8 cellular contexts compared by ENCODE assay signal in the genomic region with DNA sequence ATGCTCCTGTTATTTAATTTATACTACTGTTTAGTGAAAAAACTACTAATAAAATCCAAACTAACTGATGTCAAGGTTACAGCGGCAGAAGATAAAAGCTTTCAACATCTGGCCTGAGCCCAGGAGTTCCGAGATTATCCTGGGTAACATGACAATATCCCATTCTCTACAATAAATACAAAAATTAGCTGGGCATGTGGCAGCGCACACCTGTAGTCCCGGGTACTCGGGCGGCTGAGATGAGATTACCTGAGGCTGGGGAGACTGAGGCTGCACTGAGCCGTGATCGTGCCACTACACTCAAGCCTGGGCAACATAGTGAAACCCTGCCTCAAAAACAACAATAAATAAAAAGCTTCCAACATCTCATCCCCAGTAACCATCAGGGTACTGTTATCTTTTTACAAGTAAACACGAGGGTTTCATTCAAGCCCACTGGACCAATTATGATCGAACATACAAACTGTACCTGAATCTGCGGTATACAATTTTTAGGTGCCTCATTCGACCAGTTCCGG. TPM values are rescaled to one million over a fixed set of nuclear protein-coding genes. Genes with fewer than 3 reads are reported as not detected.
DNase-seq lines count a peak whose midpoint lies in the region; ATAC-seq, FAIRE-seq and TF ChIP-seq lines count a peak whose summit lies in the region.

No MANE protein-coding gene starts in this region.

- DNase-seq in CD8-positive, alpha-beta T cell = no peak
- DNase-seq in endothelial cell of umbilical vein (ENCODE audit: low read depth, low spot score) (no peak), osteocyte (ENCODE audit: extremely low spot score, unreplicated experiment) (no peak), AML-193 (lab: John Stamatoyannopoulos, UW) (no peak), HCEC 1CT (no peak), retina (no peak), islet precursor cell (no peak)

- FAIRE-seq in endothelial cell of umbilical vein (lab: Jason Lieb, UNC) = no peak

- H3K36me3 Mint-ChIP-seq in CD8-positive, alpha-beta T cell = peaks cover 66% of the 10 kb centered on the region
- peaks cover 41% of the 10 kb centered on the region for H3K36me3 Mint-ChIP-seq in osteocyte (ENCODE audit: unreplicated experiment)

- peak overlapping the region; percentile 97 for H3K4me3 Mint-ChIP-seq in CD8-positive, alpha-beta T cell
- H3K4me3 Mint-ChIP-seq in osteocyte (ENCODE audit: unreplicated experiment) = peak overlapping the region; percentile 98

- no peaks in the 10 kb centered on the region for H3K27me3 Mint-ChIP-seq in CD8-positive, alpha-beta T cell (ENCODE audit: low read depth)
- no peaks in the 10 kb centered on the region for H3K27me3 Mint-ChIP-seq in osteocyte (ENCODE audit: unreplicated experiment)

- no peaks in the 10 kb centered on the region for H3K27me3 ChIP-seq in CD8-positive, alpha-beta T cell (ENCODE audit: insufficient read depth, low read length)
- H3K27me3 ChIP-seq in OCI-LY3 (ENCODE audit: low read depth, low read length) (no peaks in the 10 kb centered on the region), endothelial cell of umbilical vein (ENCODE audit: control insufficient read depth in 2 of 2, insufficient read depth in 2 of 2, low read length in 2 of 2) (no peaks in the 10 kb centered on the region)

- peaks cover 51% of the 10 kb centered on the region for H3K4me1 Mint-ChIP-seq in CD8-positive, alpha-beta T cell (ENCODE audit: low read depth)
- peaks cover 40% of the 10 kb centered on the region for H3K4me1 Mint-ChIP-seq in osteocyte (ENCODE audit: unreplicated experiment)

- H3K9ac ChIP-seq in OCI-LY3 (ENCODE audit: low read length) (peak overlapping the region; percentile 99), endothelial cell of umbilical vein (replicated peaks; ENCODE audit: extremely low read depth, insufficient read depth, low read length) (peak overlapping the region; percentile 96)

- no peaks in the 10 kb centered on the region for H3K9me1 ChIP-seq in endothelial cell of umbilical vein (replicated peaks; ENCODE audit: control insufficient read depth, extremely low read depth, insufficient read depth, low read length)

- H3K9me3 ChIP-seq in CD8-positive, alpha-beta T cell (ENCODE audit: low read length) = no peaks in the 10 kb centered on the region
- H3K9me3 ChIP-seq in OCI-LY3 (ENCODE audit: insufficient read depth, low read length) (no peaks in the 10 kb centered on the region), endothelial cell of umbilical vein (replicated peaks; ENCODE audit: control insufficient read depth, insufficient read depth, low read length) (no peaks in the 10 kb centered on the region)

- H3K9me3 Mint-ChIP-seq in CD8-positive, alpha-beta T cell = peaks cover 2% of the 10 kb centered on the region
- H3K9me3 Mint-ChIP-seq in osteocyte (ENCODE audit: unreplicated experiment) = no peaks in the 10 kb centered on the region

- TF ChIP-seq CTCF in CD8-positive, alpha-beta T cell (IDR thresholded peaks at IDR 0.05) = no peak
- TF ChIP-seq CTCF in OCI-LY3 (IDR thresholded peaks at IDR 0.05; ENCODE audit: low read depth, low read length) (no peak), endothelial cell of umbilical vein (IDR thresholded peaks at IDR 0.05; ENCODE audit: extremely low read depth in 1 of 2, insufficient read depth in 1 of 2, low read depth in 1 of 2, low read length in 2 of 2) (no peak), osteocyte (IDR thresholded peaks at IDR 0.05) (no peak)

- dilution Hi-C loops in endothelial cell of umbilical vein (cut with MboI; ENCODE audit: extremely low pct_ligation_motif_present, low sequenced_read_pairs) = no loop called here

- no peak for TF ChIP-seq POLR2A in endothelial cell of umbilical vein (IDR thresholded peaks at IDR 0.05; ENCODE audit: low read depth, low read length)

- peaks cover 51% of the 10 kb centered on the region for H3K36me3 ChIP-seq in CD8-positive, alpha-beta T cell (ENCODE audit: insufficient read depth, low read length)
- H3K36me3 ChIP-seq in OCI-LY3 (replicated peaks; ENCODE audit: low read depth, low read length) = peaks cover 52% of the 10 kb centered on the region
- H3K36me3 ChIP-seq in endothelial cell of umbilical vein (ENCODE audit: control insufficient read depth in 2 of 2, extremely low read depth in 1 of 2, insufficient read depth in 2 of 2, low read length in 2 of 2) = peaks cover 20 to 31% of the 10 kb centered on the region in 2 experiments

- H2AFZ ChIP-seq in OCI-LY3 (ENCODE audit: low read depth, low read length) = no peak overlapping the region
- no peak overlapping the region for H2AFZ ChIP-seq in endothelial cell of umbilical vein (ENCODE audit: low read depth, low read length)

- H3K4me1 ChIP-seq in CD8-positive, alpha-beta T cell (ENCODE audit: insufficient read depth, low read length) = peaks cover 20% of the 10 kb centered on the region
- H3K4me1 ChIP-seq in OCI-LY3 (ENCODE audit: low read length) (peaks cover 25% of the 10 kb centered on the region), endothelial cell of umbilical vein (ENCODE audit: control insufficient read depth, extremely low read depth, insufficient read depth, low read length) (peaks cover 28% of the 10 kb centered on the region)

- POLR2A ChIA-PET in CD8-positive, alpha-beta T cell (lab: Charles Lee) = interaction anchor here (2.0 kb wide), 1 partner anchor 8 kb away, joined by 6 read pairs; a partner anchor contains a TSS
- POLR2A ChIA-PET in endothelial cell of umbilical vein (lab: Charles Lee) = interaction anchor here (2.5 kb wide), 1 partner anchor 8 kb away, joined by 8 read pairs; a partner anchor contains a TSS

- peaks cover 52% of the 10 kb centered on the region for H4K20me1 ChIP-seq in OCI-LY3 (ENCODE audit: insufficient read depth, low read length)
- peaks cover 4% of the 10 kb centered on the region for H4K20me1 ChIP-seq in endothelial cell of umbilical vein (replicated peaks; ENCODE audit: control insufficient read depth, extremely low read depth, insufficient read depth, low read length)

- peak overlapping the region; percentile 98 for H3K27ac Mint-ChIP-seq in CD8-positive, alpha-beta T cell
- H3K27ac Mint-ChIP-seq in osteocyte (ENCODE audit: unreplicated experiment) = peak overlapping the region; percentile 98

- H3K4me2 ChIP-seq in OCI-LY3 (ENCODE audit: low read length) (peak overlapping the region; percentile 91), endothelial cell of umbilical vein (ENCODE audit: insufficient read depth, low read length) (peak overlapping the region; percentile 86)

- peak overlapping the region; percentile 94 for H3K4me3 ChIP-seq in CD8-positive, alpha-beta T cell (ENCODE audit: low read depth, low read length)
- peak overlapping the region; percentile 98 for H3K4me3 ChIP-seq in OCI-LY3 (ENCODE audit: low read length)
- H3K4me3 ChIP-seq in endothelial cell of umbilical vein (replicated peaks in 1 of 3; ENCODE audit: insufficient read depth in 1 of 3, low read depth in 1 of 3, low read length in 3 of 3) = peak overlapping the region; percentile 44 to 90 (median 66)

- H3K79me2 ChIP-seq in OCI-LY3 (ENCODE audit: low read length) = peaks cover 62% of the 10 kb centered on the region
- peaks cover 52% of the 10 kb centered on the region for H3K79me2 ChIP-seq in endothelial cell of umbilical vein (ENCODE audit: control insufficient read depth, insufficient read depth, low read length)

- peak overlapping the region; percentile 99 for H3K27ac ChIP-seq in CD8-positive, alpha-beta T cell (ENCODE audit: low read depth, low read length)
- H3K27ac ChIP-seq in OCI-LY3 (ENCODE audit: low read length) (peak overlapping the region; percentile 77), endothelial cell of umbilical vein (ENCODE audit: insufficient read depth, low read depth, low read length) (peak overlapping the region; percentile 69)

- ATAC-seq in CD8-positive, alpha-beta T cell = no peak

- no TSS peak for BruUV-seq in endothelial cell of umbilical vein (replicated peaks; lab: Mats Ljungman, UMichigan)

- intact Hi-C loops in CD8-positive, alpha-beta T cell (cut with DNase I, micrococcal nuclease) = loop anchor here (10.0 kb wide), 4 partner anchors 399 to 1759 kb away; a partner anchor contains a TSS
- intact Hi-C loops in endothelial cell of umbilical vein (cut with micrococcal nuclease) = loop anchor here (2.0 kb wide), 1 partner anchor 45 kb away; no protein-coding TSS in a partner anchor

- CTCF ChIA-PET in CD8-positive, alpha-beta T cell (lab: Charles Lee) = interaction anchor here (0.7 to 1.5 kb wide), 2 partner anchors 45 to 49 kb away, joined by 3 to 4 read pairs; no protein-coding TSS in a partner anchor
- CTCF ChIA-PET in endothelial cell of umbilical vein (lab: Charles Lee) = interaction anchor here (0.7 kb wide), 1 partner anchor 36 kb away, joined by 4 read pairs; a partner anchor contains a TSS

RNA-seq across cellular contexts. Expression of a gene that starts 1.3 kb away (rescaled TPM):
- 1,000 to 10,000 TPM; 2,804 to 2,873 TPM for total RNA-seq in CD8-positive, alpha-beta T cell
- total RNA-seq in endothelial cell of umbilical vein = 1,348 and 1,380 TPM in 2 replicates
- polyA plus RNA-seq in endothelial cell of umbilical vein = 259 and 274 TPM in 2 replicates
- polyA plus RNA-seq in endothelial cell of umbilical vein (2011; cell fraction: cytosol; rRNA removed) = 713 and 717 TPM in 2 replicates
- polyA plus RNA-seq in endothelial cell of umbilical vein (2011; cell fraction: nucleus; rRNA removed) = 198 and 377 TPM in 2 replicates
- polyA plus RNA-seq in endothelial cell of umbilical vein (2012) = 2,072 and 2,765 TPM in 2 replicates
- polyA minus RNA-seq in endothelial cell of umbilical vein = 1,095 and 1,451 TPM in 2 replicates
- 1,353 TPM for polyA minus RNA-seq in endothelial cell of umbilical vein (2011; cell fraction: cytosol; rRNA and poly(A)+ RNA removed)
- 127 and 132 TPM in 2 replicates for polyA minus RNA-seq in endothelial cell of umbilical vein (2011; cell fraction: nucleus; rRNA and poly(A)+ RNA removed)
- 1,134 and 1,223 TPM in 2 replicates for total RNA-seq in osteocyte

RNA-seq across cellular contexts. Expression of a gene that starts 7.4 kb away (rescaled TPM):
- total RNA-seq in CD8-positive, alpha-beta T cell = under 1 TPM; 0.39 to 0.43 TPM
- total RNA-seq in endothelial cell of umbilical vein (21.1 and 23.8 TPM in 2 replicates), osteocyte (0.73 and 1.1 TPM in 2 replicates)
- polyA plus RNA-seq in endothelial cell of umbilical vein = 11.0 and 11.3 TPM in 2 replicates
- 14.5 and 15.1 TPM in 2 replicates for polyA plus RNA-seq in endothelial cell of umbilical vein (2011; cell fraction: cytosol; rRNA removed)
- 9.3 and 10.7 TPM in 2 replicates for polyA plus RNA-seq in endothelial cell of umbilical vein (2011; cell fraction: nucleus; rRNA removed)
- 13.2 and 19.0 TPM in 2 replicates for polyA plus RNA-seq in endothelial cell of umbilical vein (2012)
- 18.7 and 19.9 TPM in 2 replicates for polyA minus RNA-seq in endothelial cell of umbilical vein
- 7.4 TPM for polyA minus RNA-seq in endothelial cell of umbilical vein (2011; cell fraction: cytosol; rRNA and poly(A)+ RNA removed)
- polyA minus RNA-seq in endothelial cell of umbilical vein (2011; cell fraction: nucleus; rRNA and poly(A)+ RNA removed) = 7.4 and 11.3 TPM in 2 replicates

RNA-seq across cellular contexts. Expression of a gene that starts 35.6 kb away (rescaled TPM):
- total RNA-seq in CD8-positive, alpha-beta T cell = 100 to 1,000 TPM; 113 to 114 TPM
- total RNA-seq in endothelial cell of umbilical vein (83.5 and 97.2 TPM in 2 replicates), osteocyte (85.2 and 91.1 TPM in 2 replicates)
- polyA plus RNA-seq in endothelial cell of umbilical vein = 25.5 and 37.0 TPM in 2 replicates
- polyA plus RNA-seq in endothelial cell of umbilical vein (2011; cell fraction: cytosol; rRNA removed) = 24.9 and 30.5 TPM in 2 replicates
- polyA plus RNA-seq in endothelial cell of umbilical vein (2011; cell fraction: nucleus; rRNA removed) = 163 and 208 TPM in 2 replicates
- polyA plus RNA-seq in endothelial cell of umbilical vein (2012) = 45.4 and 73.0 TPM in 2 replicates
- 52.0 and 52.3 TPM in 2 replicates for polyA minus RNA-seq in endothelial cell of umbilical vein
- polyA minus RNA-seq in endothelial cell of umbilical vein (2011; cell fraction: cytosol; rRNA and poly(A)+ RNA removed) = 48.2 TPM
- 82.1 and 109 TPM in 2 replicates for polyA minus RNA-seq in endothelial cell of umbilical vein (2011; cell fraction: nucleus; rRNA and poly(A)+ RNA removed)

Comparison
In these comparisons a context has a peak if more than half of its experiments do, and no peak if none do; other contexts are left out.
1. RNA of a gene that starts 7.4 kb away (total RNA-seq): 21.1 to 23.8 TPM in endothelial cell of umbilical vein; 0.73 to 1.1 TPM in osteocyte and 0.39 to 0.43 TPM in CD8-positive, alpha-beta T cell; every median in the first group is over 10 times any median in the second.
2. Peak in every context shown above with its lines, with median percentiles within 50 percentile points of each other: H3K27ac ChIP-seq and H3K4me3 ChIP-seq.